ENCODE assay signal across 1 cellular context in the genomic region with DNA sequence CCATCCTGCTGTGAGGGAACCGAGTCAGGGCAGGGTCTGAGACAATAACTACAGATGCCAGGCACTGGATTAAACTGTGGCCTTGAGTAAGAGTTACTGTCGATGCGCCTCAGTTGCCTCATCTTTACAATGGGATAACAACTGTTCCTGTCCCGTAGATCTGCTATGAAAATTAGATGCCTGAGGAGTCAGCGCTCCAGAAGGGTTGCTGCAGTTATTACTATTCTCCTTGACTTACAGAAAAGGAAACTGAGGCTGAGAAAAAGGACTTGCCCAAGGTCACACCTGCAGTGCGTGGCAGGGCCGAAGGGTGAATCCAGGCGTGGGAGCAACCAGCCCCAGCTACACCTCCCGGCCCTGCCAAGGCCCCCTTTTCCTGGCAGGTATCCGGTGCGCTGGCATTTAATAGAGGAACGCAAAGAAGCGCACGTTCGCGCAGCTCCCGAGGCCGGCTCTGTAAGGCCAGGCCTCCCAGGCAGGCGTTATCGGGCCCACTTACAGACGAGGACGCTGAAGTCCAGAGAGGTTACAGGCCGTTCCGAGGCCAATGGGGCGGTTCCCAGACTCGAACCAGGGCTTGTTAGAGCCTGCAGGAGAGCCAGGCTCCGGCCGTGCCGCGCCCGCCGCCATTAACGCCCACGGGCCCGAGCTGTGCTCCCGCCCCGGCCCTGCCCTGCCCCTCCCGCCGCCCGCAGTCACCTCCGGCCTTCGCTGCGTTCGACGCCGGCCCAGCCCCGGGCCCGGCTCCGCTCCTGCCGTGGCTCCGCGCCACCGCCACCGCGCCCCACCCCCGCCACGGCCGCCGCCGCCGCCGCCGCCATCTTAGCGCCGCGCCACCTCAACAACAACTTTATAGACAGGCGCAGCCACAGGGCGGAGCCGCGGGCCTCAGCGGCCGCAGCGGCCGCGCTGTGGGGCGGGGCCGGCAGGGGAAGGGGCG.
TF ChIP-seq lines count a peak whose summit lies in the region.

C11orf68 (minus strand) TSS at position 852 of the 940 bp plus-strand sequence; CDS start at position 821, 31 bp downstream.

TF ChIP-seq in HepG2, 621 proteins besides CTCF, POLR2A, EP300 and RAD21 (continues in another document):
- no peak for TF ChIP-seq CC2D1A (CRISPR knock-in tag; IDR thresholded peaks at IDR 0.05)
- TF ChIP-seq HES4 (CRISPR knock-in tag; IDR thresholded peaks at IDR 0.05; ENCODE audit: borderline replicate concordance), result no peak; the same call in 1 of the 2 replicates
- TF ChIP-seq MEF2D (CRISPR knock-in tag; IDR thresholded peaks at IDR 0.05), result no peak
- no peak for TF ChIP-seq JARID2 (CRISPR knock-in tag; IDR thresholded peaks at IDR 0.05; ENCODE audit: insufficient replicate concordance)
- TF ChIP-seq ZFYVE20 (CRISPR knock-in tag; IDR thresholded peaks at IDR 0.05; ENCODE audit: borderline replicate concordance, low read depth), result no peak
- no peak for TF ChIP-seq ARID2 (CRISPR knock-in tag; IDR thresholded peaks at IDR 0.05; ENCODE audit: borderline replicate concordance)
- no peak for TF ChIP-seq ZNF713 (CRISPR knock-in tag; IDR thresholded peaks at IDR 0.05)
- peak; percentile 47 for TF ChIP-seq NRL (CRISPR knock-in tag; IDR thresholded peaks at IDR 0.05; ENCODE audit: borderline replicate concordance)
- TF ChIP-seq ZNF432 (CRISPR knock-in tag; IDR thresholded peaks at IDR 0.05; ENCODE audit: borderline replicate concordance), result no peak
- TF ChIP-seq MAZ (IDR thresholded peaks at IDR 0.05; ENCODE audit: borderline replicate concordance, low read depth, low read length), result no peak
- TF ChIP-seq MAZ (CRISPR knock-in tag; IDR thresholded peaks at IDR 0.05; ENCODE audit: low read depth), result no peak
- TF ChIP-seq LBX2 (CRISPR knock-in tag; IDR thresholded peaks at IDR 0.05; ENCODE audit: borderline replicate concordance), result no peak
- no peak for TF ChIP-seq SP1 (IDR thresholded peaks at IDR 0.05)
- TF ChIP-seq SP1 (CRISPR knock-in tag; IDR thresholded peaks at IDR 0.05), result no peak
- TF ChIP-seq, protein P1, sequence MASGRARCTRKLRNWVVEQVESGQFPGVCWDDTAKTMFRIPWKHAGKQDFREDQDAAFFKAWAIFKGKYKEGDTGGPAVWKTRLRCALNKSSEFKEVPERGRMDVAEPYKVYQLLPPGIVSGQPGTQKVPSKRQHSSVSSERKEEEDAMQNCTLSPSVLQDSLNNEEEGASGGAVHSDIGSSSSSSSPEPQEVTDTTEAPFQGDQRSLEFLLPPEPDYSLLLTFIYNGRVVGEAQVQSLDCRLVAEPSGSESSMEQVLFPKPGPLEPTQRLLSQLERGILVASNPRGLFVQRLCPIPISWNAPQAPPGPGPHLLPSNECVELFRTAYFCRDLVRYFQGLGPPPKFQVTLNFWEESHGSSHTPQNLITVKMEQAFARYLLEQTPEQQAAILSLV (CRISPR knock-in tag; IDR thresholded peaks at IDR 0.05; ENCODE audit: borderline replicate concordance), result no peak
- TF ChIP-seq GPBP1L1 (CRISPR knock-in tag; IDR thresholded peaks at IDR 0.05), result no peak
- no peak for TF ChIP-seq CEBPZ (IDR thresholded peaks at IDR 0.05; ENCODE audit: low read length)
- TF ChIP-seq SYNCRIP (IDR thresholded peaks at IDR 0.05; ENCODE audit: insufficient read depth, low read depth, low read length), result no peak
- TF ChIP-seq ZNF576 (CRISPR knock-in tag; IDR thresholded peaks at IDR 0.05), result no peak
- TF ChIP-seq CCDC6 (CRISPR knock-in tag; IDR thresholded peaks at IDR 0.05), result 0 out of 2 replicates have a peak, but pooled peaks have one; percentile 34
- no peak for TF ChIP-seq HNRNPL (IDR thresholded peaks at IDR 0.05; ENCODE audit: low read depth, low read length)
- no peak for TF ChIP-seq SIX4 (CRISPR knock-in tag; IDR thresholded peaks at IDR 0.05)
- TF ChIP-seq RFX5 (IDR thresholded peaks at IDR 0.05; ENCODE audit: low read depth, low read length), result no peak
- TF ChIP-seq NBN (conservative IDR thresholded peaks at IDR 0.05), result no peak
- TF ChIP-seq ZNF670 (CRISPR knock-in tag; IDR thresholded peaks at IDR 0.05; ENCODE audit: borderline replicate concordance), result no peak
- TF ChIP-seq MEIS2 (CRISPR knock-in tag; IDR thresholded peaks at IDR 0.05), result no peak
- TF ChIP-seq HMGXB3 (CRISPR knock-in tag; IDR thresholded peaks at IDR 0.05; ENCODE audit: borderline replicate concordance), result no peak
- TF ChIP-seq KAT7 (CRISPR knock-in tag; IDR thresholded peaks at IDR 0.05; ENCODE audit: borderline replicate concordance), result 0 out of 2 replicates have a peak, but pooled peaks have one; percentile 15
- no peak for TF ChIP-seq SMAD9 (CRISPR knock-in tag; IDR thresholded peaks at IDR 0.05)
- no peak for TF ChIP-seq KMT2A (CRISPR knock-in tag; IDR thresholded peaks at IDR 0.05)
- TF ChIP-seq ZNF362 (CRISPR knock-in tag; IDR thresholded peaks at IDR 0.05; ENCODE audit: borderline replicate concordance), result no peak
- TF ChIP-seq WIZ (CRISPR knock-in tag; IDR thresholded peaks at IDR 0.05), result no peak
- TF ChIP-seq ZNF607 (CRISPR knock-in tag; IDR thresholded peaks at IDR 0.05; ENCODE audit: borderline replicate concordance), result peak; percentile 71
- TF ChIP-seq, protein P2, sequence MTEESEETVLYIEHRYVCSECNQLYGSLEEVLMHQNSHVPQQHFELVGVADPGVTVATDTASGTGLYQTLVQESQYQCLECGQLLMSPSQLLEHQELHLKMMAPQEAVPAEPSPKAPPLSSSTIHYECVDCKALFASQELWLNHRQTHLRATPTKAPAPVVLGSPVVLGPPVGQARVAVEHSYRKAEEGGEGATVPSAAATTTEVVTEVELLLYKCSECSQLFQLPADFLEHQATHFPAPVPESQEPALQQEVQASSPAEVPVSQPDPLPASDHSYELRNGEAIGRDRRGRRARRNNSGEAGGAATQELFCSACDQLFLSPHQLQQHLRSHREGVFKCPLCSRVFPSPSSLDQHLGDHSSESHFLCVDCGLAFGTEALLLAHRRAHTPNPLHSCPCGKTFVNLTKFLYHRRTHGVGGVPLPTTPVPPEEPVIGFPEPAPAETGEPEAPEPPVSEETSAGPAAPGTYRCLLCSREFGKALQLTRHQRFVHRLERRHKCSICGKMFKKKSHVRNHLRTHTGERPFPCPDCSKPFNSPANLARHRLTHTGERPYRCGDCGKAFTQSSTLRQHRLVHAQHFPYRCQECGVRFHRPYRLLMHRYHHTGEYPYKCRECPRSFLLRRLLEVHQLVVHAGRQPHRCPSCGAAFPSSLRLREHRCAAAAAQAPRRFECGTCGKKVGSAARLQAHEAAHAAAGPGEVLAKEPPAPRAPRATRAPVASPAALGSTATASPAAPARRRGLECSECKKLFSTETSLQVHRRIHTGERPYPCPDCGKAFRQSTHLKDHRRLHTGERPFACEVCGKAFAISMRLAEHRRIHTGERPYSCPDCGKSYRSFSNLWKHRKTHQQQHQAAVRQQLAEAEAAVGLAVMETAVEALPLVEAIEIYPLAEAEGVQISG (CRISPR knock-in tag; IDR thresholded peaks at IDR 0.05), result no peak
- no peak for TF ChIP-seq ZNF747 (CRISPR knock-in tag; IDR thresholded peaks at IDR 0.05; ENCODE audit: borderline replicate concordance)
- TF ChIP-seq PCBP1 (IDR thresholded peaks at IDR 0.05; ENCODE audit: borderline replicate concordance, low read depth, low read length), result no peak
- TF ChIP-seq TIGD3 (CRISPR knock-in tag; IDR thresholded peaks at IDR 0.05; ENCODE audit: borderline replicate concordance), result no peak
- no peak for TF ChIP-seq ZNF577 (CRISPR knock-in tag; IDR thresholded peaks at IDR 0.05; ENCODE audit: borderline replicate concordance, low read depth)
- no peak for TF ChIP-seq XRCC5 (optimal IDR thresholded peaks at IDR 0.05; ENCODE audit: low read length)
- no peak for TF ChIP-seq ZNF615 (CRISPR knock-in tag; IDR thresholded peaks at IDR 0.05; ENCODE audit: borderline replicate concordance)
- peak; percentile 36; the same call in 1 of the 2 replicates for TF ChIP-seq KDM5A (IDR thresholded peaks at IDR 0.05; ENCODE audit: borderline replicate concordance, low read length)
- TF ChIP-seq ZNF329 (CRISPR knock-in tag; IDR thresholded peaks at IDR 0.05; ENCODE audit: low read depth), result no peak; the same call in 1 of the 2 replicates
- 0 out of 2 replicates have a peak, but pooled peaks have one; percentile 21 for TF ChIP-seq ZNF768 (CRISPR knock-in tag; IDR thresholded peaks at IDR 0.05)
- no peak for TF ChIP-seq IKZF4 (CRISPR knock-in tag; IDR thresholded peaks at IDR 0.05; ENCODE audit: borderline replicate concordance, low read depth, not compliant biosample characterization)
- TF ChIP-seq SMYD3 (CRISPR knock-in tag; IDR thresholded peaks at IDR 0.05), result no peak
- TF ChIP-seq ZNF629 (CRISPR knock-in tag; conservative IDR thresholded peaks at IDR 0.05), result peak; percentile 97
